ENCODE assay signal across 14 cellular contexts in the genomic region with DNA sequence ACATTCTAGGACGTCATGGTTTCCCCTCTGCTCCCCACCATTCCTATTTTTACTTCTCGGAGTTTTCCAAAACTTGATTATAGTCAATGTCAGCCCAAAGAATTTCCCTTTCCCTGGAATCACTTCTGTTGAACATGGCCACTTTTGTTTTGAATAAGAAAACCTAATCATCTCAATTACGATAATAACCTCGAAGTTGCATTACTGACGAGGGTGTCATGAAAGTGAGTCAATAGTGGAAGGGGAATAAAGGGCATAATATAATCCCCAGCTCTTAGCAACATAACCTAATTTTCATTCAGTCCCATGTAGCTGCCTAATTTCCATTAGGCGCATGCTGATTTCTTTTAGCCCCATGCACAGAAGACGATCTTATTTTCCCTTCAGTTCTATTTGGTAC.
"Had no signal": no experiment of that assay in that cellular context is flagged by ENCODE, and none has a peak within 500 bp of the region (broad histone marks: within the 10 kb centered on the region; RNA-seq: fewer than 3 reads in every experiment).

No MANE protein-coding gene starts in this region.

- H3K4me3 Mint-ChIP-seq: activated naive CD8-positive, alpha-beta T cell treated with anti-CD3 and anti-CD28 coated beads, Interleukin-2, amount 10 ng/mL, durations not matched to agents 7 days and 5 days; activated T-helper 1 cell treated with anti-CD3 and anti-CD28 coated beads, Interleukin-12 subunit alpha, Interleukin-12 subunit beta, Interleukin-2, Interleukin-4 antibody, amounts not matched to agents 30 ng/mL and 10 ng/mL and 1 ng/mL, durations not matched to agents 14 hours and 24 hours and 36 hours; naive thymus-derived CD4-positive, alpha-beta T cell; T-helper 17 cell had no signal

- H3K27ac ChIP-seq: left ventricle myocardium inferior, right atrium auricular region, suprapubic skin had no signal

- H3K9me3 ChIP-seq: left ventricle myocardium inferior, mucosa of descending colon, right atrium auricular region, suprapubic skin had no signal

- H3K9me3 Mint-ChIP-seq: activated naive CD8-positive, alpha-beta T cell treated with anti-CD3 and anti-CD28 coated beads, Interleukin-2, amount 10 ng/mL, durations not matched to agents 7 days and 5 days; activated T-helper 1 cell treated with anti-CD3 and anti-CD28 coated beads, Interleukin-12 subunit alpha, Interleukin-12 subunit beta, Interleukin-2, Interleukin-4 antibody, amounts not matched to agents 30 ng/mL and 10 ng/mL and 1 ng/mL, durations not matched to agents 14 hours and 24 hours and 36 hours; naive thymus-derived CD4-positive, alpha-beta T cell had no signal

- ATAC-seq: naive thymus-derived CD4-positive, alpha-beta T cell; T-helper 17 cell had no signal

- DNase-seq: activated CD4-positive, alpha-beta T cell treated with anti-CD3 and anti-CD28 coated beads for 48 hours; activated naive CD4-positive, alpha-beta T cell; activated naive CD8-positive, alpha-beta T cell treated with anti-CD3 and anti-CD28 coated beads, Interleukin-2, amount 10 ng/mL, durations not matched to agents 7 days and 5 days; dermis blood vessel endothelial cell; left ventricle myocardium inferior; mucosa of descending colon; naive thymus-derived CD4-positive, alpha-beta T cell; stimulated activated CD4-positive, alpha-beta T cell treated with anti-CD3 and anti-CD28 coated beads, Interleukin-15, amount 100 ng/mL, for 24 hours; stimulated activated CD4-positive, alpha-beta T cell treated with anti-CD3 and anti-CD28 coated beads, Interleukin-4, amount 100 ng/mL, for 1 hour; stimulated activated naive CD4-positive, alpha-beta T cell; T-helper 17 cell had no signal

- H3K36me3 ChIP-seq: left ventricle myocardium inferior, right atrium auricular region, suprapubic skin had no signal

- H3K27ac Mint-ChIP-seq: activated naive CD8-positive, alpha-beta T cell treated with anti-CD3 and anti-CD28 coated beads, Interleukin-2, amount 10 ng/mL, durations not matched to agents 7 days and 5 days; activated T-helper 1 cell treated with anti-CD3 and anti-CD28 coated beads, Interleukin-12 subunit alpha, Interleukin-12 subunit beta, Interleukin-2, Interleukin-4 antibody, amounts not matched to agents 30 ng/mL and 10 ng/mL and 1 ng/mL, durations not matched to agents 14 hours and 24 hours and 36 hours; T-helper 17 cell had no signal

- H3K27me3 ChIP-seq: right atrium auricular region, suprapubic skin had no signal

- H3K4me3 ChIP-seq: left ventricle myocardium inferior, mucosa of descending colon, right atrium auricular region, suprapubic skin had no signal

- H3K27me3 Mint-ChIP-seq: T-helper 17 cell had no signal
